15 cellular contexts compared by ENCODE assay signal in the genomic region with DNA sequence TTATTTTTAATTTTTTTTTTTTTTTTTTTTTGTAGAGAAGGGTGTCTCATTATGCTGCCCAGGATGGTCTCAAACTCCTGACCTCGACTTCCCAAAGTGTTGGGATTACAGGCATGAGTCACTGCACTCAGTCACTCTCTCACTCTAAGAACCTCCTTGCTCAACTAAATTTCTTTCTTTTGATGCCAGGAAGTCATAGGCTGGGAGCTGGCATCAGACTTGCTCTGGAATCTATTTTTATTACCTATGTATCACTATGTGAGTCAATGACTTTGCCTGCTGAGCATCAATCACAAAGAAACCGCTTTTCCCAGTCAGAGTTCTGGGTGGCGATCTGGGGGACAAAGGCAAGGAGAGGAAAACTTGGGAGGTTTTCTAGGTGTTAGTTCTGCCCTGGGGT. TPM values are rescaled to one million over a fixed set of nuclear protein-coding genes. Genes with fewer than 3 reads are reported as not detected.
A peak's percentile ranks its signal among the peaks of the same experiment; 100 is the strongest.
DNase-seq lines count a peak whose midpoint lies in the region; ATAC-seq and TF ChIP-seq lines count a peak whose summit lies in the region.
"Had no signal": no experiment of that assay in that cellular context is flagged by ENCODE, and none has a peak within 500 bp of the region (broad histone marks: within the 10 kb centered on the region; RNA-seq: fewer than 3 reads in every experiment).

No MANE protein-coding gene starts in this region.

- no peaks in the 10 kb centered on the region for H3K9me3 ChIP-seq in GM23248 (ENCODE audit: low read depth)
- H3K9me3 ChIP-seq: heart left ventricle had no signal

- no peak overlapping the region for H3K9ac ChIP-seq in GM23248

- H3K27me3 ChIP-seq in GM23248 (replicated peaks; ENCODE audit: insufficient read depth) = no peaks in the 10 kb centered on the region; the same call in 1 of the 2 replicates

- H3F3A ChIP-seq in GM23248 (ENCODE audit: insufficient read depth) = no peaks in the 10 kb centered on the region

- H3K79me2 ChIP-seq in GM23248 (ENCODE audit: insufficient read depth) = no peaks in the 10 kb centered on the region

- H3K4me1 ChIP-seq in GM23248 (ENCODE audit: insufficient read depth) = no peaks in the 10 kb centered on the region
- H3K4me1 ChIP-seq: heart left ventricle had no signal

- DNase-seq in GM23248 (peak; percentile 84), RWPE1 (ENCODE audit: low spot score) (peak; percentile 80), superior temporal gyrus (ENCODE audit: extremely low spot score) (peak; percentile 20), NOMO-1 treated with DMSO at 0.1 percent for 48 hours (lab: John Stamatoyannopoulos, UW; ENCODE audit: unreplicated experiment) (no peak)
- DNase-seq: activated CD4-positive, CD25-positive, alpha-beta regulatory T cell; activated CD8-positive, alpha-beta memory T cell treated with anti-CD3 and anti-CD28 coated beads, Interleukin-2, amount 50 U/mL, for 48 hours; activated naive CD8-positive, alpha-beta T cell treated with anti-CD3 and anti-CD28 coated beads, Interleukin-2, amount 50 U/mL, for 24 hours; GOT3; heart left ventricle; NCI-H1105; NCI-H774 had no signal

- H3K27ac ChIP-seq in GM23248 (no peak overlapping the region), RWPE1 (no peak overlapping the region)
- H3K27ac ChIP-seq: heart left ventricle had no signal

- ATAC-seq in esophagus mucosa (peak; percentile 78), GM18867 (IDR thresholded peaks at IDR 0.05; ENCODE audit: unreplicated experiment) (no peak), GM21528 (IDR thresholded peaks at IDR 0.05; ENCODE audit: low FRiP score, unreplicated experiment) (no peak)
- ATAC-seq: activated naive CD8-positive, alpha-beta T cell treated with anti-CD3 and anti-CD28 coated beads, Interleukin-2, amount 50 U/mL, for 24 hours; heart left ventricle; left lobe of liver had no signal

- CTCF ChIA-PET in RWPE1 (lab: Yijun Ruan, JAX) = interaction anchor here (0.7 to 1.1 kb wide), 2 partner anchors 21 to 154 kb away, joined by 3 to 4 read pairs; no protein-coding TSS in a partner anchor

- TF ChIP-seq CTCF in RWPE1 (conservative IDR thresholded peaks at IDR 0.05; ENCODE audit: low read depth) = no peak

- no peaks in the 10 kb centered on the region for H4K20me1 ChIP-seq in GM23248 (ENCODE audit: insufficient read depth)

- H3K9me2 ChIP-seq in GM23248 (ENCODE audit: insufficient read depth) = no peaks in the 10 kb centered on the region

- POLR2A ChIA-PET in RWPE1 (lab: Yijun Ruan, JAX; ENCODE audit: low non-redundant PET) = no interaction called here

- no peak overlapping the region for H3K4me3 ChIP-seq in GM23248
- H3K4me3 ChIP-seq: heart left ventricle had no signal

- no peaks in the 10 kb centered on the region for H3K36me3 ChIP-seq in GM23248 (ENCODE audit: low read depth)
- H3K36me3 ChIP-seq: heart left ventricle had no signal

- 27% methylated on average over 3 of the region's 3 CpGs for WGBS in GM23248 (ENCODE audit: low coverage in 1 of 2, low lambda C conversion rate in 2 of 2, missing lambda C conversion rate in 2 of 2), 2 experiments

- in situ Hi-C loops in GM23248 (cut with MboI) = no loop called here

- H3K4me2 ChIP-seq in GM23248 (ENCODE audit: unreplicated experiment) = no peak overlapping the region

- H2AFZ ChIP-seq in GM23248 = no peak overlapping the region

RNA-seq across cellular contexts. Expression of a gene that starts 35.5 kb away (rescaled TPM):
- total RNA-seq in GM23248 (2014; rRNA removed; shearing (Covaris generic)) = 50.0 and 70.4 TPM in 2 replicates
- 46.2 and 53.4 TPM in 2 replicates for polyA plus RNA-seq in GM23248 (2016; fragmentation: Nextera tagmentation; extraction: Ambion mirVana)
- 55.2 TPM for total RNA-seq in esophagus mucosa
